ENCODE assay signal across 19 cellular contexts in genomic region chr10:53162856-53163255, GRCh38.
DNase-seq lines count a peak whose midpoint lies in the region; ATAC-seq and TF ChIP-seq lines count a peak whose summit lies in the region.
"Had no signal": no experiment of that assay in that cellular context is flagged by ENCODE, and none has a peak within 500 bp of the region (broad histone marks: within the 10 kb centered on the region; RNA-seq: fewer than 3 reads in every experiment).

No MANE protein-coding gene starts in this region.

- no peaks in the 10 kb centered on the region for H3K4me1 ChIP-seq in right atrium auricular region
- peaks cover 7% of the 10 kb centered on the region for H3K4me1 ChIP-seq in parathyroid adenoma
- H3K4me1 ChIP-seq: A549; BLaER1 treated with 17β-estradiol and CSF1 and Interleukin-3, amounts not matched to agents 10 nM and 100 nM; HAP-1 had no signal

- no peaks in the 10 kb centered on the region for H3K79me2 ChIP-seq in parathyroid adenoma

- H3K36me3 ChIP-seq in right atrium auricular region (no peaks in the 10 kb centered on the region), parathyroid adenoma (ENCODE audit: control insufficient read depth, insufficient read depth, low read length) (no peaks in the 10 kb centered on the region)
- H3K36me3 ChIP-seq: BLaER1 treated with 17β-estradiol and CSF1 and Interleukin-3, amounts not matched to agents 10 nM and 100 nM; HAP-1 had no signal

- DNase-seq in NCI-H2081 (lab: John Stamatoyannopoulos, UW) (peak; percentile 4 to 23), NCI-H2081 treated with DMSO at 0.1 percent for 48 hours (lab: John Stamatoyannopoulos, UW) (no peak), left cardiac atrium (no peak), right atrium auricular region (ENCODE audit: low spot score) (no peak)
- DNase-seq: CD8-positive, alpha-beta T cell; DMS 273 treated with DMSO at 0.1 percent for 48 hours; DMS53; DND-41; EL; GM23248 had no signal

- intact Hi-C loops in left cardiac atrium (cut with DNase I) = no loop called here

- H3K4me2 ChIP-seq in parathyroid adenoma (ENCODE audit: low read length) = no peak overlapping the region
- H3K4me2 ChIP-seq: A549; BLaER1 treated with 17β-estradiol and CSF1 and Interleukin-3, amounts not matched to agents 10 nM and 100 nM had no signal

- H3K9me3 ChIP-seq in right atrium auricular region (no peaks in the 10 kb centered on the region), parathyroid adenoma (ENCODE audit: control insufficient read depth, low read length) (no peaks in the 10 kb centered on the region)
- H3K9me3 ChIP-seq: A549; BLaER1 treated with 17β-estradiol and CSF1 and Interleukin-3, amounts not matched to agents 10 nM and 100 nM; HAP-1 had no signal

- TF ChIP-seq CTCF in right atrium auricular region (IDR thresholded peaks at IDR 0.05) (no peak), VCaP (conservative IDR thresholded peaks at IDR 0.05) (no peak), parathyroid adenoma (IDR thresholded peaks at IDR 0.05) (no peak)

- H3K27me3 ChIP-seq in right atrium auricular region (no peaks in the 10 kb centered on the region), parathyroid adenoma (ENCODE audit: control insufficient read depth, insufficient read depth, low read length) (no peaks in the 10 kb centered on the region)
- H3K27me3 ChIP-seq: BLaER1 treated with 17β-estradiol and CSF1 and Interleukin-3, amounts not matched to agents 10 nM and 100 nM had no signal

- H3K27ac ChIP-seq in right atrium auricular region = no peak overlapping the region
- H3K27ac ChIP-seq in VCaP = peak overlapping the region; percentile 28
- H3K27ac ChIP-seq in parathyroid adenoma = peak overlapping the region; percentile 36
- H3K27ac ChIP-seq: 22Rv1; A549; BLaER1 treated with 17β-estradiol and CSF1 and Interleukin-3, amounts not matched to agents 10 nM and 100 nM; GM23248 had no signal

- ATAC-seq in left cardiac atrium (peak; percentile 34 to 58), GM21723 (IDR thresholded peaks at IDR 0.05; ENCODE audit: unreplicated experiment) (no peak), HG03097 (IDR thresholded peaks at IDR 0.05; ENCODE audit: low FRiP score, unreplicated experiment) (no peak)
- ATAC-seq: A549; CD8-positive, alpha-beta T cell had no signal

- peak overlapping the region; percentile 6 for H2AFZ ChIP-seq in parathyroid adenoma
- H2AFZ ChIP-seq: GM23248 had no signal

- no peak overlapping the region for H3K9ac ChIP-seq in parathyroid adenoma
- H3K9ac ChIP-seq: BLaER1 treated with 17β-estradiol and CSF1 and Interleukin-3, amounts not matched to agents 10 nM and 100 nM; GM23248 had no signal

- H3K4me3 ChIP-seq in right atrium auricular region = no peak overlapping the region
- H3K4me3 ChIP-seq in parathyroid adenoma (ENCODE audit: low read depth, low read length) = no peak overlapping the region
- H3K4me3 ChIP-seq: A549; BLaER1 treated with 17β-estradiol and CSF1 and Interleukin-3, amounts not matched to agents 10 nM and 100 nM; GM12878; GM23248; HAP-1 had no signal

Comparison
In these comparisons a context has a peak if more than half of its experiments do, and no peak if none do; other contexts are left out.
1. DNase-seq: peak in NCI-H2081 (2 of 2); none in NCI-H2081 treated with DMSO at 0.1 percent for 48 hours (single experiment), left cardiac atrium (single experiment) and right atrium auricular region (single experiment).
2. ATAC-seq: peak in left cardiac atrium (2 of 2); none in GM21723 (single experiment) and HG03097 (single experiment).
3. H3K27ac ChIP-seq: peak in VCaP (single experiment) and parathyroid adenoma (single experiment); none in right atrium auricular region (0 of 2).